In genomic region chr10:70433581-70434280, GRCh38 we compare ENCODE assay signal across 20 cellular contexts. TPM values are rescaled to one million over a fixed set of nuclear protein-coding genes. Genes with fewer than 3 reads are reported as not detected.
DNase-seq lines count a peak whose midpoint lies in the region; ATAC-seq and TF ChIP-seq lines count a peak whose summit lies in the region.
"Had no signal": no experiment of that assay in that cellular context is flagged by ENCODE, and none has a peak within 500 bp of the region (broad histone marks: within the 10 kb centered on the region; RNA-seq: fewer than 3 reads in every experiment).

No MANE protein-coding gene starts in this region.

- no CpG with 5 or more reads among the region's 9 CpGs for WGBS in IMR-90 (ENCODE audit: extremely low coverage in 2 of 2, insufficient read length in 1 of 2), 2 experiments

- no peak overlapping the region; the same call in 1 of the 2 replicates for H3K23ac ChIP-seq in IMR-90 (ENCODE audit: low read depth, low read length)

- H2BK5ac ChIP-seq in IMR-90 (ENCODE audit: low read depth, low read length, poor library complexity, severe bottlenecking): no peak overlapping the region

- H3K4ac ChIP-seq in IMR-90 (ENCODE audit: low read depth, low read length): no peak overlapping the region

- peaks cover 14% of the 10 kb centered on the region for H3K27me3 Mint-ChIP-seq in activated CD4-positive, alpha-beta T cell treated with anti-CD3 and anti-CD28 coated beads, Interleukin-2, amount 10 ng/mL, durations not matched to agents 7 days and 5 days
- H3K27me3 Mint-ChIP-seq: activated T-helper 17 cell treated with anti-CD3 and anti-CD28 coated beads, Interleukin-2, amount 50 U/mL, for 72 hours had no signal

- POLR2A ChIA-PET in activated CD4-positive, alpha-beta T cell treated with anti-CD3 and anti-CD28 coated beads, Interleukin-2, amount 10 ng/mL, durations not matched to agents 7 days and 5 days (lab: Charles Lee): no interaction called here
- POLR2A ChIA-PET in IMR-90 (lab: Charles Lee; ENCODE audit: unreplicated experiment): no interaction called here

- peaks cover 9% of the 10 kb centered on the region for H3K36me3 Mint-ChIP-seq in activated CD4-positive, alpha-beta T cell treated with anti-CD3 and anti-CD28 coated beads, Interleukin-2, amount 10 ng/mL, durations not matched to agents 7 days and 5 days (ENCODE audit: low read depth)

- no peak overlapping the region for H3K18ac ChIP-seq in IMR-90 (ENCODE audit: low read depth, low read length)

- H2BK120ac ChIP-seq in IMR-90 (ENCODE audit: low read depth, low read length): no peak overlapping the region

- H3K4me1 ChIP-seq in IMR-90 (ENCODE audit: control insufficient read depth, insufficient read depth, low read length) (peaks cover 10% of the 10 kb centered on the region), left ventricle myocardium inferior (peaks cover 60% of the 10 kb centered on the region), subcutaneous abdominal adipose tissue (ENCODE audit: control insufficient read depth in 5 of 5, insufficient read depth in 5 of 5, low read length in 5 of 5) (peaks cover 5 to 45% (median 41%) of the 10 kb centered on the region in 5 donors)

- TF ChIP-seq RAD21 in IMR-90 (IDR thresholded peaks at IDR 0.05; ENCODE audit: low read length): no peak

- peaks cover 16% of the 10 kb centered on the region for H4K20me1 ChIP-seq in IMR-90 (ENCODE audit: insufficient read depth, low read length)

- H3K4me2 ChIP-seq in IMR-90 (ENCODE audit: low read depth, low read length): no peak overlapping the region

- peaks cover 25% of the 10 kb centered on the region for H3K4me1 Mint-ChIP-seq in activated CD4-positive, alpha-beta T cell treated with anti-CD3 and anti-CD28 coated beads, Interleukin-2, amount 10 ng/mL, durations not matched to agents 7 days and 5 days

- in situ Hi-C loops in IMR-90 (cut with MboI; ENCODE audit: low sequenced_read_pairs): no loop called here

- peak overlapping the region; percentile 15 for H3K27ac Mint-ChIP-seq in activated CD4-positive, alpha-beta T cell treated with anti-CD3 and anti-CD28 coated beads, Interleukin-2, amount 10 ng/mL, durations not matched to agents 7 days and 5 days

- H3K4me3 Mint-ChIP-seq in activated CD4-positive, alpha-beta T cell treated with anti-CD3 and anti-CD28 coated beads, Interleukin-2, amount 10 ng/mL, durations not matched to agents 7 days and 5 days: no peak overlapping the region

- no peak overlapping the region for H2AFZ ChIP-seq in IMR-90 (replicated peaks; ENCODE audit: low read length, poor library complexity)

- H3K4me3 ChIP-seq in IMR-90 (ENCODE audit: insufficient read depth, low read depth, low read length) (no peak overlapping the region), left ventricle myocardium inferior (peak overlapping the region; percentile 39), subcutaneous abdominal adipose tissue (ENCODE audit: low read depth in 1 of 5, low read length in 5 of 5) (peak overlapping the region in 1 of 5 donors; percentile 23)

- H3K27me3 ChIP-seq in IMR-90 (ENCODE audit: control insufficient read depth, insufficient read depth, low read length): peaks cover 6% of the 10 kb centered on the region
- H3K27me3 ChIP-seq in left ventricle myocardium inferior (ENCODE audit: low read depth): no peaks in the 10 kb centered on the region
- H3K27me3 ChIP-seq in subcutaneous abdominal adipose tissue (ENCODE audit: control insufficient read depth in 5 of 5, insufficient read depth in 4 of 5, low read length in 5 of 5): no peaks in the 10 kb centered on the region

- ATAC-seq in IMR-90 (ENCODE audit: low read depth) (peak; percentile 8; the same call in 1 of the 2 replicates), GM19351 (IDR thresholded peaks at IDR 0.05; ENCODE audit: unreplicated experiment) (no peak), HG02852 (IDR thresholded peaks at IDR 0.05; ENCODE audit: unreplicated experiment) (no peak), HG02798 (IDR thresholded peaks at IDR 0.05; ENCODE audit: poor library complexity, unreplicated experiment) (no peak)
- ATAC-seq: activated T-helper 17 cell treated with anti-CD3 and anti-CD28 coated beads, Interleukin-2, amount 50 U/mL, for 72 hours had no signal

- H3K9ac ChIP-seq in IMR-90 (ENCODE audit: low read depth, low read length): no peak overlapping the region
- peak overlapping the region in 3 of 5 donors; percentile 7 to 54 (median 39) for H3K9ac ChIP-seq in subcutaneous abdominal adipose tissue (ENCODE audit: low read length in 5 of 5)

- no peak overlapping the region for H4K91ac ChIP-seq in IMR-90 (ENCODE audit: insufficient read depth, low read depth, low read length)

- CTCF ChIA-PET in activated CD4-positive, alpha-beta T cell treated with anti-CD3 and anti-CD28 coated beads, Interleukin-2, amount 10 ng/mL, durations not matched to agents 7 days and 5 days (lab: Charles Lee): interaction anchor here (0.6 to 1.4 kb wide), 2 partner anchors 29 to 514 kb away, joined by 4 to 8 read pairs; no protein-coding TSS in a partner anchor
- CTCF ChIA-PET in IMR-90 (lab: Yijun Ruan, JAX): no interaction called here

- H3K36me3 ChIP-seq in IMR-90 (ENCODE audit: control insufficient read depth, insufficient read depth, low read length) (peaks cover 9% of the 10 kb centered on the region; the same call in 1 of the 2 replicates), left ventricle myocardium inferior (peaks cover 8% of the 10 kb centered on the region), subcutaneous abdominal adipose tissue (ENCODE audit: control insufficient read depth in 5 of 5, insufficient read depth in 5 of 5, low read length in 5 of 5) (peaks cover 0 to 23% (median 18%) of the 10 kb centered on the region in 5 donors)

- no peaks in the 10 kb centered on the region for H3K9me3 ChIP-seq in IMR-90 (ENCODE audit: control insufficient read depth, insufficient read depth, low read length)
- no peaks in the 10 kb centered on the region for H3K9me3 ChIP-seq in left ventricle myocardium inferior (replicated peaks)
- H3K9me3 ChIP-seq in subcutaneous abdominal adipose tissue (ENCODE audit: control insufficient read depth in 5 of 5, low read length in 5 of 5): no peaks in the 10 kb centered on the region

- BruUV-seq in IMR-90 (replicated peaks; lab: Mats Ljungman, UMichigan): no TSS peak

- 0 out of 4 replicates have a peak, but pooled peaks cover 0 to 9% of the 10 kb centered on the region in 2 experiments for H3K79me1 ChIP-seq in IMR-90 (ENCODE audit: low read depth in 1 of 2, low read length in 2 of 2)

- H3K9me3 Mint-ChIP-seq in activated CD4-positive, alpha-beta T cell treated with anti-CD3 and anti-CD28 coated beads, Interleukin-2, amount 10 ng/mL, durations not matched to agents 7 days and 5 days: no peaks in the 10 kb centered on the region
- H3K9me3 Mint-ChIP-seq: activated T-helper 17 cell treated with anti-CD3 and anti-CD28 coated beads, Interleukin-2, amount 50 U/mL, for 72 hours; T-helper 1 cell treated with Interleukin-12 subunit alpha and Interleukin-12 subunit beta and Interleukin-4 antibody, amounts not matched to agents 30 μg/mL and 1 μg/mL, for 36 hours had no signal

- no peak overlapping the region for H2AK5ac ChIP-seq in IMR-90 (ENCODE audit: low read depth, low read length)

- no peak for DNase-seq in activated CD4-positive, alpha-beta T cell treated with anti-CD3 and anti-CD28 coated beads, Interleukin-2, amount 10 ng/mL, durations not matched to agents 7 days and 5 days
- DNase-seq in activated CD4-positive, alpha-beta T cell treated with anti-CD3 and anti-CD28 coated beads, Interleukin-2, amount 50 U/mL, for 48 hours: no peak
- DNase-seq in IMR-90 (peak; percentile 18), left ventricle myocardium inferior (no peak)
- DNase-seq: DND-41; foreskin melanocyte; NCI-H1436 treated with DMSO at 0.1 percent for 48 hours; NK-92 treated with Interleukin-12 subunit alpha and Interleukin-12 subunit beta, amount 100 ng/mL, for 24 hours; stimulated activated CD4-positive, alpha-beta T cell treated with anti-CD3 and anti-CD28 coated beads, Interleukin-4, amount 100 ng/mL, for 1 hour had no signal

- TF ChIP-seq CTCF in IMR-90 (conservative IDR thresholded peaks at IDR 0.05; ENCODE audit: low read depth, low read length) (no peak), left ventricle myocardium inferior (IDR thresholded peaks at IDR 0.05; ENCODE audit: borderline replicate concordance) (no peak)

- no peak overlapping the region for H4K8ac ChIP-seq in IMR-90 (ENCODE audit: low read depth in 2 of 2, low read length in 2 of 2)

- H3K27ac ChIP-seq in IMR-90 (ENCODE audit: insufficient read depth, low read length) (no peak overlapping the region), left ventricle myocardium inferior (replicated peaks) (peak overlapping the region; percentile 86), subcutaneous abdominal adipose tissue (ENCODE audit: low read depth, low read length) (peak overlapping the region; percentile 79)
- H3K27ac ChIP-seq: 22Rv1 had no signal

- no peak for TF ChIP-seq POLR2A in IMR-90 (IDR thresholded peaks at IDR 0.05; ENCODE audit: low read depth, low read length)

- H3K56ac ChIP-seq in IMR-90 (ENCODE audit: extremely low read depth, insufficient read depth, low read length): no peak overlapping the region

- H4K5ac ChIP-seq in IMR-90 (ENCODE audit: low read depth, low read length): no peak overlapping the region

- H3K9me1 ChIP-seq in IMR-90 (ENCODE audit: insufficient read depth, low read length): peaks cover 12% of the 10 kb centered on the region

- intact Hi-C loops in IMR-90 (cut with micrococcal nuclease) (no loop called here), left ventricle myocardium inferior (cut with micrococcal nuclease) (no loop called here)

- H3K14ac ChIP-seq in IMR-90 (replicated peaks; ENCODE audit: low read depth, low read length): no peak overlapping the region

- H2AK9ac ChIP-seq in IMR-90 (replicated peaks; ENCODE audit: low read depth, low read length, poor library complexity): no peak overlapping the region

- no peak overlapping the region for H2BK15ac ChIP-seq in IMR-90 (ENCODE audit: low read depth, low read length)

- no peak overlapping the region for H2BK20ac ChIP-seq in IMR-90 (ENCODE audit: low read depth, low read length)

- dilution Hi-C loops in IMR-90 (cut with HindIII; ENCODE audit: low sequenced_read_pairs, unreplicated experiment): no loop called here

RNA-seq across cellular contexts. Expression of gene NODAL, which starts 7.8 kb away (rescaled TPM):
- not detected for total RNA-seq in activated CD4-positive, alpha-beta T cell treated with anti-CD3 and anti-CD28 coated beads, Interleukin-2, amount 10 ng/mL, durations not matched to agents 7 days and 5 days
- total RNA-seq in IMR-90 (2012; rRNA removed): not detected in 2 replicates
- not detected in 2 replicates for polyA plus RNA-seq in IMR-90 (2012; rRNA removed)
- not detected in 2 replicates for polyA plus RNA-seq in IMR-90 (2012; cell fraction: cytosol; rRNA removed)
- not detected in 2 replicates for polyA plus RNA-seq in IMR-90 (2012; cell fraction: nucleus; rRNA removed; ENCODE audit: low replicate concordance)
- 0.16 TPM for total RNA-seq in left ventricle myocardium inferior
- total RNA-seq: activated T-helper 17 cell treated with anti-CD3 and anti-CD28 coated beads, Interleukin-2, amount 50 U/mL, for 72 hours; liver; M059J; omental fat pad; skeletal muscle tissue had no signal
- polyA plus RNA-seq: liver had no signal

RNA-seq across cellular contexts. Expression of gene EIF4EBP2, which starts 29.8 kb away (rescaled TPM):
- total RNA-seq in activated CD4-positive, alpha-beta T cell treated with anti-CD3 and anti-CD28 coated beads, Interleukin-2, amount 10 ng/mL, durations not matched to agents 7 days and 5 days: 10 to 100 TPM; 56.1 to 68.7 TPM
- total RNA-seq in IMR-90 (2012; rRNA removed): 15.6 and 20.8 TPM in 2 replicates
- polyA plus RNA-seq in IMR-90 (2012; rRNA removed): 10.4 and 13.7 TPM in 2 replicates
- polyA plus RNA-seq in IMR-90 (2012; cell fraction: cytosol; rRNA removed): 3.8 and 5.4 TPM in 2 replicates
- polyA plus RNA-seq in IMR-90 (2012; cell fraction: nucleus; rRNA removed; ENCODE audit: low replicate concordance): 2.9 and 17.2 TPM in 2 replicates
- total RNA-seq in left ventricle myocardium inferior: 75.1 TPM

RNA-seq across cellular contexts. Expression of gene PALD1, which starts 44.8 kb away (rescaled TPM):
- 1 to 10 TPM; 1.2 to 1.5 TPM for total RNA-seq in activated CD4-positive, alpha-beta T cell treated with anti-CD3 and anti-CD28 coated beads, Interleukin-2, amount 10 ng/mL, durations not matched to agents 7 days and 5 days
- total RNA-seq in IMR-90 (2012; rRNA removed) (under 0.01 and 0.18 TPM in 2 replicates), left ventricle myocardium inferior (5.1 TPM)
- polyA plus RNA-seq in IMR-90 (2012; rRNA removed): 0.12 and 0.14 TPM in 2 replicates
- polyA plus RNA-seq in IMR-90 (2012; cell fraction: cytosol; rRNA removed): 0.11 TPM in 2 replicates
- 0.11 and 0.26 TPM in 2 replicates for polyA plus RNA-seq in IMR-90 (2012; cell fraction: nucleus; rRNA removed; ENCODE audit: low replicate concordance)

RNA-seq across cellular contexts. Expression of gene LRRC20, which starts 51.3 kb away (rescaled TPM):
- 10 to 100 TPM; 13.2 to 14.9 TPM for total RNA-seq in activated CD4-positive, alpha-beta T cell treated with anti-CD3 and anti-CD28 coated beads, Interleukin-2, amount 10 ng/mL, durations not matched to agents 7 days and 5 days
- 6.9 and 9.5 TPM in 2 replicates for total RNA-seq in IMR-90 (2012; rRNA removed)
- 11.5 and 12.4 TPM in 2 replicates for polyA plus RNA-seq in IMR-90 (2012; rRNA removed)
- polyA plus RNA-seq in IMR-90 (2012; cell fraction: cytosol; rRNA removed): 8.1 and 15.0 TPM in 2 replicates
- 9.0 and 12.6 TPM in 2 replicates for polyA plus RNA-seq in IMR-90 (2012; cell fraction: nucleus; rRNA removed; ENCODE audit: low replicate concordance)
- 75.4 TPM for total RNA-seq in left ventricle myocardium inferior
